ENCODE assay signal across 28 cellular contexts in genomic region chr16:26214694-26215093, GRCh38.
"Had no signal": no experiment of that assay in that cellular context is flagged by ENCODE, and none has a peak within 500 bp of the region (broad histone marks: within the 10 kb centered on the region; RNA-seq: fewer than 3 reads in every experiment).

No MANE protein-coding gene starts in this region.

- H3K9me3 ChIP-seq: breast epithelium, esophagus muscularis mucosa, lower lobe of right lung, mucosa of descending colon, pancreas, right atrium auricular region, thoracic aorta, vagina had no signal

- ATAC-seq: activated CD4-positive, alpha-beta T cell treated with anti-CD3 and anti-CD28 coated beads for 36 hours; activated CD8-positive, alpha-beta memory T cell treated with anti-CD3 and anti-CD28 coated beads, Interleukin-2, amount 10 ng/mL, durations not matched to agents 7 days and 5 days; activated CD8-positive, alpha-beta T cell treated with anti-CD3 and anti-CD28 coated beads, Interleukin-2, amount 10 ng/mL, durations not matched to agents 7 days and 5 days; foreskin keratinocyte; left lung; lower lobe of right lung; mucosa of descending colon; stimulated activated naive B cell treated with anti-CD40 and anti-IgM and Interleukin-4, amounts not matched to agents 10 μg/mL and 1 μg/mL and 100 μg/mL, for 72 hours had no signal

- H3K27me3 ChIP-seq: breast epithelium, esophagus muscularis mucosa, foreskin keratinocyte, left lung, right atrium auricular region, vagina had no signal

- H3K4me3 Mint-ChIP-seq: activated CD4-positive, alpha-beta T cell treated with anti-CD3 and anti-CD28 coated beads for 36 hours; activated CD8-positive, alpha-beta memory T cell treated with anti-CD3 and anti-CD28 coated beads, Interleukin-2, amount 10 ng/mL, durations not matched to agents 7 days and 5 days; activated CD8-positive, alpha-beta T cell treated with anti-CD3 and anti-CD28 coated beads, Interleukin-2, amount 10 ng/mL, durations not matched to agents 7 days and 5 days; activated naive CD4-positive, alpha-beta T cell treated with anti-CD3 and anti-CD28 coated beads, Interleukin-2, amount 50 U/mL, for 24 hours; central memory CD8-positive, alpha-beta T cell; dendritic cell treated with granulocyte-macrophage colony-stimulating factor and Interleukin-4, amounts not matched to agents 40 ng/mL and 50 ng/mL, for 4 days; immature natural killer cell; nephron; stimulated activated naive B cell treated with anti-CD40 and anti-IgM and Interleukin-4, amounts not matched to agents 10 μg/mL and 1 μg/mL and 100 μg/mL, for 72 hours had no signal

- H3K36me3 ChIP-seq: breast epithelium, esophagus muscularis mucosa, heart left ventricle, left lung, lower lobe of right lung, pancreas, right atrium auricular region, thoracic aorta, vagina had no signal

- H3K27ac Mint-ChIP-seq: activated CD4-positive, alpha-beta T cell treated with anti-CD3 and anti-CD28 coated beads for 36 hours; activated CD8-positive, alpha-beta memory T cell treated with anti-CD3 and anti-CD28 coated beads, Interleukin-2, amount 10 ng/mL, durations not matched to agents 7 days and 5 days; activated CD8-positive, alpha-beta T cell treated with anti-CD3 and anti-CD28 coated beads, Interleukin-2, amount 10 ng/mL, durations not matched to agents 7 days and 5 days; activated naive CD4-positive, alpha-beta T cell treated with anti-CD3 and anti-CD28 coated beads, Interleukin-2, amount 50 U/mL, for 24 hours; activated T-helper 2 cell treated with anti-CD3 and anti-CD28 coated beads, Interferon-gamma antibody, Interleukin-2, Interleukin-4, amounts not matched to agents 10 μg/mL and 5 μg/mL and 100 μg/mL, durations not matched to agents 14 hours and 24 hours and 36 hours; dendritic cell treated with granulocyte-macrophage colony-stimulating factor and Interleukin-4, amounts not matched to agents 40 ng/mL and 50 ng/mL, for 4 days; immature natural killer cell; nephron; stimulated activated naive B cell treated with anti-CD40 and anti-IgM and Interleukin-4, amounts not matched to agents 10 μg/mL and 1 μg/mL and 100 μg/mL, for 72 hours had no signal

- H3K4me1 Mint-ChIP-seq: activated CD4-positive, alpha-beta T cell treated with anti-CD3 and anti-CD28 coated beads for 36 hours; activated CD8-positive, alpha-beta memory T cell treated with anti-CD3 and anti-CD28 coated beads, Interleukin-2, amount 10 ng/mL, durations not matched to agents 7 days and 5 days; activated naive CD4-positive, alpha-beta T cell treated with anti-CD3 and anti-CD28 coated beads, Interleukin-2, amount 50 U/mL, for 24 hours; central memory CD8-positive, alpha-beta T cell; immature natural killer cell; nephron; stimulated activated naive B cell treated with anti-CD40 and anti-IgM and Interleukin-4, amounts not matched to agents 10 μg/mL and 1 μg/mL and 100 μg/mL, for 72 hours had no signal

- H3K4me3 ChIP-seq: breast epithelium, left lung, lower lobe of right lung, mucosa of descending colon, pancreas, right atrium auricular region, thoracic aorta, vagina had no signal

- H3K27me3 Mint-ChIP-seq: activated CD8-positive, alpha-beta memory T cell treated with anti-CD3 and anti-CD28 coated beads, Interleukin-2, amount 10 ng/mL, durations not matched to agents 7 days and 5 days; dendritic cell treated with granulocyte-macrophage colony-stimulating factor and Interleukin-4, amounts not matched to agents 40 ng/mL and 50 ng/mL, for 4 days; stimulated activated naive B cell treated with anti-CD40 and anti-IgM and Interleukin-4, amounts not matched to agents 10 μg/mL and 1 μg/mL and 100 μg/mL, for 72 hours had no signal

- H3K27ac ChIP-seq: breast epithelium, foreskin keratinocyte, left lung, lower lobe of right lung, pancreas, right atrium auricular region, thoracic aorta, vagina had no signal

- H3K9me3 Mint-ChIP-seq: activated T-helper 2 cell treated with anti-CD3 and anti-CD28 coated beads, Interferon-gamma antibody, Interleukin-2, Interleukin-4, amounts not matched to agents 10 μg/mL and 5 μg/mL and 100 μg/mL, durations not matched to agents 14 hours and 24 hours and 36 hours; dendritic cell treated with granulocyte-macrophage colony-stimulating factor and Interleukin-4, amounts not matched to agents 40 ng/mL and 50 ng/mL, for 4 days; nephron had no signal

- H3K4me1 ChIP-seq: breast epithelium, esophagus muscularis mucosa, foreskin keratinocyte, heart left ventricle, left lung, lower lobe of right lung, right atrium auricular region, vagina had no signal

- DNase-seq: activated CD4-positive, alpha-beta T cell treated with anti-CD3 and anti-CD28 coated beads for 36 hours; activated CD4-positive, CD25-positive, alpha-beta regulatory T cell; activated CD8-positive, alpha-beta memory T cell treated with anti-CD3 and anti-CD28 coated beads, Interleukin-2, amount 10 ng/mL, durations not matched to agents 7 days and 5 days; activated CD8-positive, alpha-beta T cell treated with anti-CD3 and anti-CD28 coated beads, Interleukin-2, amount 10 ng/mL, durations not matched to agents 7 days and 5 days; activated T-cell treated with anti-CD3 and anti-CD28 coated beads, Interleukin-2, amount 50 U/mL, for 48 hours; foreskin keratinocyte; heart left ventricle; hypothalamus; immature natural killer cell; left lung; lower lobe of right lung; mesenchymal stem cell; mucosa of descending colon; pancreas; stimulated activated CD4-positive, alpha-beta T cell treated with anti-CD3 and anti-CD28 coated beads, Interleukin-15, amount 100 ng/mL, for 24 hours; stimulated activated CD4-positive, alpha-beta T cell treated with anti-CD3 and anti-CD28 coated beads, Interleukin-2, amount 100 ng/mL, for 24 hours; stimulated activated naive B cell treated with anti-CD40 and anti-IgM and Interleukin-4, amounts not matched to agents 10 μg/mL and 1 μg/mL and 100 μg/mL, for 72 hours; trophoblast cell had no signal

- H3K36me3 Mint-ChIP-seq: activated CD8-positive, alpha-beta memory T cell treated with anti-CD3 and anti-CD28 coated beads, Interleukin-2, amount 10 ng/mL, durations not matched to agents 7 days and 5 days; activated naive CD4-positive, alpha-beta T cell treated with anti-CD3 and anti-CD28 coated beads, Interleukin-2, amount 50 U/mL, for 24 hours; immature natural killer cell; stimulated activated naive B cell treated with anti-CD40 and anti-IgM and Interleukin-4, amounts not matched to agents 10 μg/mL and 1 μg/mL and 100 μg/mL, for 72 hours had no signal
